In the genomic region with DNA sequence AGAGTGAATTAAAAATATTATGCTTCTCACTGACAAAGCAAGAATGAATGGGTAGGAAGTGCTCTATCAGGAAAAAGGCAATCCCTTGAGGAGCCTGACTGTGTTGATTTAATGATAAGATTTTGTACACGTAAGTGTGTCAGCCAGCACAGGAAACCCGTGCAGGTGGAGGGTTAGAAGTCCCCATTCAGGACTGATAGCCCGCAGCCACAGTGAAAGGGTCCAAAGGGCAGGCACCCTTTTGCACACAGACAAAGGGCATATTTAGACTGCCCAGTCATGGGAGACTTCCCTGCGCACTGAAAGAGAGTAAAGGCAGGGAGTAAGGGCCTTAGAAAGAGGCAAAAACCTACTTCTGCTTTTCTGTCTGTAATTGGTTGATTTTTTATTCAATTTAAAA, we compare ENCODE assay signal across 15 cellular contexts. TPM values are rescaled to one million over a fixed set of nuclear protein-coding genes. Genes with fewer than 3 reads are reported as not detected.
DNase-seq lines count a peak whose midpoint lies in the region; ATAC-seq, FAIRE-seq and TF ChIP-seq lines count a peak whose summit lies in the region.
"Had no signal": no experiment of that assay in that cellular context is flagged by ENCODE, and none has a peak within 500 bp of the region (broad histone marks: within the 10 kb centered on the region; RNA-seq: fewer than 3 reads in every experiment).

No MANE protein-coding gene starts in this region.

- peaks cover 56% of the 10 kb centered on the region for H3F3A ChIP-seq in PC-9 (ENCODE audit: insufficient read depth, low read depth)

- H3K4me1 ChIP-seq in PC-9 (replicated peaks; ENCODE audit: insufficient read depth) (peaks cover 48% of the 10 kb centered on the region), liver (ENCODE audit: control insufficient read depth in 4 of 4, insufficient read depth in 4 of 4, low read length in 3 of 4) (peaks cover 2 to 17% (median 5%) of the 10 kb centered on the region in 4 donors)
- H3K4me1 ChIP-seq: psoas muscle had no signal

- peak; percentile 86 for DNase-seq in Caki2 (ENCODE audit: low read depth)
- DNase-seq in PC-9: peak; percentile 63 to 82
- no peak for DNase-seq in RCC 7860 (ENCODE audit: low spot score)
- DNase-seq in head of caudate nucleus: no peak
- DNase-seq: effector CD4-positive, alpha-beta T cell; GF-D8; H9; NCI-H1417 treated with DMSO at 0.1 percent for 48 hours; NK-92 treated with Interleukin-12 subunit alpha and Interleukin-12 subunit beta, amount 100 ng/mL, for 24 hours; psoas muscle; T-helper 2 cell had no signal

- TF ChIP-seq CTCF in PC-9 (conservative IDR thresholded peaks at IDR 0.05) (no peak), liver (IDR thresholded peaks at IDR 0.05; ENCODE audit: low read depth, low read length, missing input control) (no peak)

- in situ Hi-C loops in Caki2 (cut with HindIII; ENCODE audit: low pct_unique_long_range_greater_than_20kb, low sequenced_read_pairs): no loop called here

- POLR2A ChIA-PET in PC-9 (lab: Charles Lee; ENCODE audit: unreplicated experiment): no interaction called here

- FAIRE-seq in RCC 7860 (lab: Jason Lieb, UNC): no peak

- H3K36me3 ChIP-seq in PC-9 (ENCODE audit: low read depth) (no peaks in the 10 kb centered on the region), liver (ENCODE audit: control insufficient read depth in 4 of 4, insufficient read depth in 3 of 4, low read depth in 1 of 4, low read length in 3 of 4) (no peaks in the 10 kb centered on the region)

- ATAC-seq in HG02610 (IDR thresholded peaks at IDR 0.05; ENCODE audit: unreplicated experiment) (peak; percentile 36), HG03521 (IDR thresholded peaks at IDR 0.05; ENCODE audit: unreplicated experiment) (no peak), GM18867 (IDR thresholded peaks at IDR 0.05; ENCODE audit: unreplicated experiment) (no peak)
- ATAC-seq: psoas muscle had no signal

- H3K9me2 ChIP-seq in PC-9 (ENCODE audit: insufficient read depth): no peaks in the 10 kb centered on the region

- 0 out of 2 replicates have a peak overlapping the region, but pooled peaks have one; percentile 40 for H2AFZ ChIP-seq in PC-9

- CTCF ChIA-PET in PC-9 (lab: Charles Lee): interaction anchor here (0.6 kb wide), 1 partner anchor 147 kb away, joined by 3 read pairs; no protein-coding TSS in a partner anchor

- TF ChIP-seq RAD21 in liver (IDR thresholded peaks at IDR 0.05): peak; percentile 51 to 54

- peak overlapping the region; percentile 53 for H3K4me2 ChIP-seq in PC-9

- no peaks in the 10 kb centered on the region for H4K20me1 ChIP-seq in PC-9 (ENCODE audit: insufficient read depth)

- H3K4me3 ChIP-seq in PC-9 (no peak overlapping the region), liver (ENCODE audit: low read depth in 1 of 3, low read length in 3 of 3) (no peak overlapping the region)
- H3K4me3 ChIP-seq: psoas muscle had no signal

- no peaks in the 10 kb centered on the region for H3K27me3 ChIP-seq in PC-9 (ENCODE audit: insufficient read depth, low read depth)
- no peaks in the 10 kb centered on the region for H3K27me3 ChIP-seq in liver (ENCODE audit: control insufficient read depth in 4 of 4, insufficient read depth in 4 of 4, low read length in 3 of 4)

- peak overlapping the region; percentile 81 for H3K27ac ChIP-seq in PC-9
- peak overlapping the region; percentile 36 to 56 for H3K27ac ChIP-seq in liver (ENCODE audit: low read depth in 1 of 2, low read length in 2 of 2)
- H3K27ac ChIP-seq: psoas muscle had no signal

- no peak overlapping the region for H3K9ac ChIP-seq in liver (ENCODE audit: low read depth in 1 of 2, low read length in 2 of 2)

- intact Hi-C loops in PC-9 (cut with micrococcal nuclease; ENCODE audit: unreplicated experiment): no loop called here
- intact Hi-C loops in head of caudate nucleus (cut with DNase I): no loop called here

- no TSS peak for BruUV-seq in PC-9 (replicated peaks; lab: Mats Ljungman, UMichigan)

- WGBS in liver: 13% methylated on average over 4 of the region's 4 CpGs

- H3K9me3 ChIP-seq in PC-9 (ENCODE audit: insufficient read depth, low read depth) (no peaks in the 10 kb centered on the region), liver (ENCODE audit: control insufficient read depth in 4 of 4, low read length in 3 of 4) (no peaks in the 10 kb centered on the region)
- H3K9me3 ChIP-seq: psoas muscle had no signal

- no peaks in the 10 kb centered on the region for H3K79me2 ChIP-seq in PC-9 (ENCODE audit: low read depth)

TF ChIP-seq in liver, 16 proteins besides CTCF, POLR2A, EP300 and RAD21:
- TF ChIP-seq SP1 (IDR thresholded peaks at IDR 0.05): peak; percentile 100
- TF ChIP-seq NR2F2 (IDR thresholded peaks at IDR 0.05): peak; percentile 80
- TF ChIP-seq TAF1 (conservative IDR thresholded peaks at IDR 0.05): no peak
- TF ChIP-seq EGR1 (IDR thresholded peaks at IDR 0.05; ENCODE audit: low read depth in 2 of 2): peak in 1 of 2 donors; percentile 86
- TF ChIP-seq RXRA (IDR thresholded peaks at IDR 0.05): peak; percentile 95 to 98
- TF ChIP-seq GABPA (IDR thresholded peaks at IDR 0.05 in 1 of 2, conservative IDR thresholded peaks at IDR 0.05 in 1 of 2): peak in 1 of 2 donors; percentile 67
- TF ChIP-seq, protein P1, sequence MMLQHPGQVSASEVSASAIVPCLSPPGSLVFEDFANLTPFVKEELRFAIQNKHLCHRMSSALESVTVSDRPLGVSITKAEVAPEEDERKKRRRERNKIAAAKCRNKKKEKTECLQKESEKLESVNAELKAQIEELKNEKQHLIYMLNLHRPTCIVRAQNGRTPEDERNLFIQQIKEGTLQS (IDR thresholded peaks at IDR 0.05): peak; percentile 69
- peak; percentile 89 for TF ChIP-seq YY1 (IDR thresholded peaks at IDR 0.05)
- peak; percentile 70 to 95 for TF ChIP-seq JUND (IDR thresholded peaks at IDR 0.05)
- TF ChIP-seq, protein P2, sequence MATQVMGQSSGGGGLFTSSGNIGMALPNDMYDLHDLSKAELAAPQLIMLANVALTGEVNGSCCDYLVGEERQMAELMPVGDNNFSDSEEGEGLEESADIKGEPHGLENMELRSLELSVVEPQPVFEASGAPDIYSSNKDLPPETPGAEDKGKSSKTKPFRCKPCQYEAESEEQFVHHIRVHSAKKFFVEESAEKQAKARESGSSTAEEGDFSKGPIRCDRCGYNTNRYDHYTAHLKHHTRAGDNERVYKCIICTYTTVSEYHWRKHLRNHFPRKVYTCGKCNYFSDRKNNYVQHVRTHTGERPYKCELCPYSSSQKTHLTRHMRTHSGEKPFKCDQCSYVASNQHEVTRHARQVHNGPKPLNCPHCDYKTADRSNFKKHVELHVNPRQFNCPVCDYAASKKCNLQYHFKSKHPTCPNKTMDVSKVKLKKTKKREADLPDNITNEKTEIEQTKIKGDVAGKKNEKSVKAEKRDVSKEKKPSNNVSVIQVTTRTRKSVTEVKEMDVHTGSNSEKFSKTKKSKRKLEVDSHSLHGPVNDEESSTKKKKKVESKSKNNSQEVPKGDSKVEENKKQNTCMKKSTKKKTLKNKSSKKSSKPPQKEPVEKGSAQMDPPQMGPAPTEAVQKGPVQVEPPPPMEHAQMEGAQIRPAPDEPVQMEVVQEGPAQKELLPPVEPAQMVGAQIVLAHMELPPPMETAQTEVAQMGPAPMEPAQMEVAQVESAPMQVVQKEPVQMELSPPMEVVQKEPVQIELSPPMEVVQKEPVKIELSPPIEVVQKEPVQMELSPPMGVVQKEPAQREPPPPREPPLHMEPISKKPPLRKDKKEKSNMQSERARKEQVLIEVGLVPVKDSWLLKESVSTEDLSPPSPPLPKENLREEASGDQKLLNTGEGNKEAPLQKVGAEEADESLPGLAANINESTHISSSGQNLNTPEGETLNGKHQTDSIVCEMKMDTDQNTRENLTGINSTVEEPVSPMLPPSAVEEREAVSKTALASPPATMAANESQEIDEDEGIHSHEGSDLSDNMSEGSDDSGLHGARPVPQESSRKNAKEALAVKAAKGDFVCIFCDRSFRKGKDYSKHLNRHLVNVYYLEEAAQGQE (IDR thresholded peaks at IDR 0.05): peak; percentile 74
- peak; percentile 92 for TF ChIP-seq FOXA1 (IDR thresholded peaks at IDR 0.05)
- peak; percentile 81 for TF ChIP-seq FOXA2 (IDR thresholded peaks at IDR 0.05)
- TF ChIP-seq HNF4G (IDR thresholded peaks at IDR 0.05): peak; percentile 100
- TF ChIP-seq, protein P3, sequence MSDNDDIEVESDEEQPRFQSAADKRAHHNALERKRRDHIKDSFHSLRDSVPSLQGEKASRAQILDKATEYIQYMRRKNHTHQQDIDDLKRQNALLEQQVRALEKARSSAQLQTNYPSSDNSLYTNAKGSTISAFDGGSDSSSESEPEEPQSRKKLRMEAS (IDR thresholded peaks at IDR 0.05): peak; percentile 89
- TF ChIP-seq, protein P4, sequence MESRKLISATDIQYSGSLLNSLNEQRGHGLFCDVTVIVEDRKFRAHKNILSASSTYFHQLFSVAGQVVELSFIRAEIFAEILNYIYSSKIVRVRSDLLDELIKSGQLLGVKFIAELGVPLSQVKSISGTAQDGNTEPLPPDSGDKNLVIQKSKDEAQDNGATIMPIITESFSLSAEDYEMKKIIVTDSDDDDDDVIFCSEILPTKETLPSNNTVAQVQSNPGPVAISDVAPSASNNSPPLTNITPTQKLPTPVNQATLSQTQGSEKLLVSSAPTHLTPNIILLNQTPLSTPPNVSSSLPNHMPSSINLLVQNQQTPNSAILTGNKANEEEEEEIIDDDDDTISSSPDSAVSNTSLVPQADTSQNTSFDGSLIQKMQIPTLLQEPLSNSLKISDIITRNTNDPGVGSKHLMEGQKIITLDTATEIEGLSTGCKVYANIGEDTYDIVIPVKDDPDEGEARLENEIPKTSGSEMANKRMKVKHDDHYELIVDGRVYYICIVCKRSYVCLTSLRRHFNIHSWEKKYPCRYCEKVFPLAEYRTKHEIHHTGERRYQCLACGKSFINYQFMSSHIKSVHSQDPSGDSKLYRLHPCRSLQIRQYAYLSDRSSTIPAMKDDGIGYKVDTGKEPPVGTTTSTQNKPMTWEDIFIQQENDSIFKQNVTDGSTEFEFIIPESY (IDR thresholded peaks at IDR 0.05): peak; percentile 93
- TF ChIP-seq HNF4A (conservative IDR thresholded peaks at IDR 0.05): peak; percentile 100
TF ChIP-seq in liver: peak in this region for 15.

RNA-seq across cellular contexts. Expression of a gene that starts 26.4 kb away (rescaled TPM):
- 33.2 and 55.8 TPM in 2 replicates for total RNA-seq in Caki2 (2014; rRNA removed; shearing (Covaris generic); ENCODE audit: low replicate concordance)
- total RNA-seq in PC-9 (2021) (119 and 138 TPM in 2 replicates), liver (10 to 100 TPM; 20.0 to 43.2 TPM)
- polyA plus RNA-seq in liver: 1 to 10 TPM; 2.5 to 8.4 TPM

Comparison
In these comparisons a context has a peak if more than half of its experiments do, and no peak if none do; other contexts are left out.
1. DNase-seq: peak in Caki2 (single experiment) and PC-9 (2 of 2); none in RCC 7860 (single experiment) and head of caudate nucleus (0 of 42).